In genomic region chr2:27322766-27323591, GRCh38 we compare ENCODE assay signal across 8 cellular contexts. TPM values are rescaled to one million over a fixed set of nuclear protein-coding genes. Genes with fewer than 3 reads are reported as not detected.
DNase-seq lines count a peak whose midpoint lies in the region; ATAC-seq, FAIRE-seq and TF ChIP-seq lines count a peak whose summit lies in the region.

MPV17 (minus strand) TSS chr2:27323097; CDS start chr2:27322517, 580 bp downstream.

- DNase-seq in AG10803 (ENCODE audit: low read depth) (peak; percentile 92), NCI-H460 (ENCODE audit: extremely low read depth, low read depth) (peak; percentile 87), cerebellar cortex (ENCODE audit: low spot score) (peak; percentile 97), keratinocyte (ENCODE audit: low read depth, low spot score) (peak; percentile 68)
- peak; percentile 87 for DNase-seq in activated CD4-positive, CD25-positive, alpha-beta regulatory T cell treated with anti-CD3 and anti-CD28 coated beads, Interleukin-2, amount 50 U/mL, for 72 hours
- peak; percentile 77 to 87 (median 80) for DNase-seq in stimulated activated CD4-positive, alpha-beta T cell treated with anti-CD3 and anti-CD28 coated beads, Interleukin-12 subunit alpha, Interleukin-12 subunit beta, amount 100 ng/mL, for 48 hours (ENCODE audit: low read depth in 2 of 3, low spot score in 1 of 3)

- no peaks in the 10 kb centered on the region for H3K9me1 ChIP-seq in keratinocyte (ENCODE audit: control insufficient read depth, extremely low read depth, insufficient read depth, low read length)

- dilution Hi-C loops in keratinocyte (cut with MboI; ENCODE audit: extremely low pct_ligation_motif_present, low sequenced_read_pairs), result no loop called here

- H3K4me1 ChIP-seq in keratinocyte (ENCODE audit: control insufficient read depth, extremely low read depth, insufficient read depth, low read length), result peaks cover 27% of the 10 kb centered on the region

- ATAC-seq in GM19035 (IDR thresholded peaks at IDR 0.05; ENCODE audit: unreplicated experiment) (peak; percentile 97), HG03342 (IDR thresholded peaks at IDR 0.05; ENCODE audit: unreplicated experiment) (peak; percentile 91)

- H3K79me2 ChIP-seq in keratinocyte (ENCODE audit: control insufficient read depth, insufficient read depth, low read length), result peaks cover 10% of the 10 kb centered on the region

- no peaks in the 10 kb centered on the region for H3K27me3 ChIP-seq in keratinocyte (ENCODE audit: control insufficient read depth, extremely low read depth, insufficient read depth, low read length)

- peaks cover 8 to 13% of the 10 kb centered on the region in 2 experiments for H3K36me3 ChIP-seq in keratinocyte (ENCODE audit: control insufficient read depth in 2 of 2, extremely low read depth in 1 of 2, insufficient read depth in 2 of 2, low read length in 2 of 2)

- TF ChIP-seq CTCF in AG10803 (conservative IDR thresholded peaks at IDR 0.05; ENCODE audit: low read length) (no peak), keratinocyte (optimal IDR thresholded peaks at IDR 0.05 in 1 of 3, IDR thresholded peaks at IDR 0.05 in 1 of 3, conservative IDR thresholded peaks at IDR 0.05 in 1 of 3; ENCODE audit: extremely low read depth in 1 of 3, insufficient read depth in 2 of 3, low read length in 3 of 3) (no peak)

- H3K4me3 ChIP-seq in AG10803 (ENCODE audit: low read length), result peak within 1 kb of the TSS; percentile 98
- peak within 1 kb of the TSS; percentile 76 to 87 (median 79) for H3K4me3 ChIP-seq in keratinocyte (ENCODE audit: control insufficient read depth in 2 of 3, extremely low read depth in 1 of 3, insufficient read depth in 2 of 3, low read depth in 1 of 3, low read length in 3 of 3)

- H3K9ac ChIP-seq in keratinocyte (ENCODE audit: control insufficient read depth, extremely low read depth, insufficient read depth, low read length), result peak within 1 kb of the TSS; percentile 99

- H3K4me2 ChIP-seq in keratinocyte (ENCODE audit: control insufficient read depth, extremely low read depth, insufficient read depth, low read depth, low read length), result peak within 1 kb of the TSS; percentile 88

- H3K27ac ChIP-seq in keratinocyte (ENCODE audit: control insufficient read depth, insufficient read depth, low read length), result peak within 1 kb of the TSS; percentile 91

- peak within 1 kb of the TSS; percentile 90 for H2AFZ ChIP-seq in keratinocyte (ENCODE audit: control insufficient read depth, low read length)

- no peak for FAIRE-seq in keratinocyte (lab: Jason Lieb, UNC)

- no peaks in the 10 kb centered on the region for H3K9me3 ChIP-seq in keratinocyte (ENCODE audit: control insufficient read depth, low read depth, low read length)

- H4K20me1 ChIP-seq in keratinocyte (ENCODE audit: control insufficient read depth, extremely low read depth, insufficient read depth, low read length), result peaks cover 3% of the 10 kb centered on the region

RNA-seq across cellular contexts. Expression of gene MPV17, which starts in this region (rescaled TPM):
- total RNA-seq in NCI-H460 (2014; rRNA removed; shearing (Covaris generic)), result 77.5 and 83.6 TPM in 2 replicates
- 105 and 172 TPM in 2 replicates for polyA plus RNA-seq in NCI-H460 (2014; cell fraction: nucleus; rRNA removed)
- 117 to 162 TPM (median 125 TPM) in 3 replicates for polyA plus RNA-seq in keratinocyte
- 13.0 TPM for polyA plus RNA-seq in keratinocyte (2011; ENCODE audit: low read depth)
- polyA plus RNA-seq in keratinocyte (2011; cell fraction: cytosol; rRNA removed), result 137 and 188 TPM in 2 replicates
- 151 and 163 TPM in 2 replicates for polyA plus RNA-seq in keratinocyte (2011; cell fraction: nucleus; rRNA removed)
- 82.7 and 85.9 TPM in 2 replicates for polyA plus RNA-seq in keratinocyte (2012; ENCODE audit: low replicate concordance)
- polyA minus RNA-seq in keratinocyte, result 102 to 189 TPM (median 142 TPM) in 3 replicates
- polyA minus RNA-seq in keratinocyte (2011; cell fraction: cytosol; rRNA and poly(A)+ RNA removed), result 69.3 TPM
- polyA minus RNA-seq in keratinocyte (2011; cell fraction: nucleus; rRNA and poly(A)+ RNA removed), result 33.1 and 51.6 TPM in 2 replicates

Comparison
In these comparisons a context has a peak if more than half of its experiments do, and no peak if none do; other contexts are left out.
1. Peak in every context shown above with its lines: DNase-seq, ATAC-seq, H3K4me3 ChIP-seq and H3K27ac ChIP-seq.